ENCODE assay signal across 9 cellular contexts in the genomic region with DNA sequence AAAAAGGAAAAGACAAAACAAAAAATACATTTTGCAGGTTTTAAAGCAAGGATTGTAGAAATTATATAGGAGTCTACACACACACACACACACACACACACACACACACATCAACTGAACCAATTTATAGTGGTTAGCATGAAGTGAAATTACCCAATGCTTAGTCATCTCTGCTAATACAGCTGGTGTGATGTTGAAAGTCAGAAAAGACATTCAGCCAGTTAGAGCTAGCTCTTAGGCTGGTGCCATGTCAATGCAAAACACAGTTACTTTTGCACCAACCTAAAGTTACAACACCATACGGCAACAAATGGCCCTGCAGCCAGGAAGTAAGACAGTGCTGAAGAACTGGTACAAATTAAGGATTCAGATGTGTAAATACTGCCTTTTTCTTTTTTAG. TPM values are rescaled to one million over a fixed set of nuclear protein-coding genes. Genes with fewer than 3 reads are reported as not detected.
DNase-seq lines count a peak whose midpoint lies in the region; ATAC-seq and TF ChIP-seq lines count a peak whose summit lies in the region.
"Had no signal": no experiment of that assay in that cellular context is flagged by ENCODE, and none has a peak within 500 bp of the region (broad histone marks: within the 10 kb centered on the region; RNA-seq: fewer than 3 reads in every experiment).

No MANE protein-coding gene starts in this region.

- no TSS peak for BruUV-seq in OCI-LY7 (replicated peaks; lab: Mats Ljungman, UMichigan)

- peaks cover 37 to 100% (median 98%) of the 10 kb centered on the region in 11 experiments for H3K36me3 ChIP-seq in BLaER1 treated with 17β-estradiol and CSF1 and Interleukin-3, amounts not matched to agents 10 nM and 100 nM
- H3K36me3 ChIP-seq in OCI-LY7 (ENCODE audit: insufficient read depth, low read length), result peaks cover 100% of the 10 kb centered on the region

- H3K27me3 ChIP-seq in BLaER1 treated with 17β-estradiol and CSF1 and Interleukin-3, amounts not matched to agents 10 nM and 100 nM, result no peaks in the 10 kb centered on the region

- H3K4me3 ChIP-seq in BLaER1 treated with 17β-estradiol and CSF1 and Interleukin-3, amounts not matched to agents 10 nM and 100 nM, result no peak overlapping the region
- H3K4me3 ChIP-seq in OCI-LY7 (ENCODE audit: low read depth, low read length, poor library complexity, severe bottlenecking), result no peak overlapping the region

- H3K4me1 ChIP-seq in BLaER1 treated with 17β-estradiol and CSF1 and Interleukin-3, amounts not matched to agents 10 nM and 100 nM, result peaks cover 0 to 38% (median 15%) of the 10 kb centered on the region in 10 experiments; a peak in 16 of 20 replicates
- no peaks in the 10 kb centered on the region for H3K4me1 ChIP-seq in OCI-LY7 (ENCODE audit: insufficient read depth, low read length, poor library complexity, severe bottlenecking)

- DNase-seq in SKM-1 (lab: John Stamatoyannopoulos, UW; ENCODE audit: unreplicated experiment), result peak; percentile 16
- peak; percentile 98 for DNase-seq in iris pigment epithelial cell (ENCODE audit: low read depth)
- DNase-seq in central memory CD4-positive, alpha-beta T cell, result no peak
- no peak for DNase-seq in OCI-LY7 (ENCODE audit: low spot score)
- no peak for DNase-seq in SHP77 treated with DMSO at 0.1 percent for 48 hours (lab: John Stamatoyannopoulos, UW)

- peak overlapping the region in 9 of 11 experiments; percentile 8 to 74 (median 59); a peak in 16 of 22 replicates for H3K27ac ChIP-seq in BLaER1 treated with 17β-estradiol and CSF1 and Interleukin-3, amounts not matched to agents 10 nM and 100 nM
- no peak overlapping the region for H3K27ac ChIP-seq in OCI-LY7 (ENCODE audit: low read depth, low read length, poor library complexity, severe bottlenecking)

- TF ChIP-seq CTCF in OCI-LY7 (conservative IDR thresholded peaks at IDR 0.05; ENCODE audit: low read length), result no peak

- peak overlapping the region in 4 of 11 experiments; percentile 9 to 39 (median 34); a peak in 3 of 22 replicates for H3K9ac ChIP-seq in BLaER1 treated with 17β-estradiol and CSF1 and Interleukin-3, amounts not matched to agents 10 nM and 100 nM

- POLR2A ChIA-PET in OCI-LY7 (lab: Charles Lee), result interaction anchor here (0.6 to 1.1 kb wide), 4 partner anchors 15 to 416 kb away, joined by 3 to 5 read pairs (median 3); partner anchors contain the start of gene FAM210B

- peaks cover 45% of the 10 kb centered on the region for H3K79me2 ChIP-seq in OCI-LY7 (ENCODE audit: insufficient read depth, low read depth, low read length)

- CTCF ChIA-PET in OCI-LY7 (lab: Charles Lee; ENCODE audit: unreplicated experiment), result no interaction called here

- ATAC-seq in GM21423 (IDR thresholded peaks at IDR 0.05; ENCODE audit: unreplicated experiment) (peak; percentile 62), GM21529 (IDR thresholded peaks at IDR 0.05; ENCODE audit: unreplicated experiment) (no peak)

- intact Hi-C loops in OCI-LY7 (cut with micrococcal nuclease; ENCODE audit: unreplicated experiment), result no loop called here

- no peak overlapping the region for H2AFZ ChIP-seq in OCI-LY7 (ENCODE audit: low read length)

- peaks cover 0 to 34% (median 8%) of the 10 kb centered on the region in 11 experiments; a peak in 8 of 22 replicates for H4K20me1 ChIP-seq in BLaER1 treated with 17β-estradiol and CSF1 and Interleukin-3, amounts not matched to agents 10 nM and 100 nM
- peaks cover 12% of the 10 kb centered on the region; the same call in 1 of the 2 replicates for H4K20me1 ChIP-seq in OCI-LY7 (ENCODE audit: insufficient read depth, low read length)

- H3K4me2 ChIP-seq in BLaER1 treated with 17β-estradiol and CSF1 and Interleukin-3, amounts not matched to agents 10 nM and 100 nM, result peak overlapping the region in 5 of 11 experiments; percentile 21 to 41 (median 26); a peak in 5 of 22 replicates
- no peak overlapping the region for H3K4me2 ChIP-seq in OCI-LY7 (ENCODE audit: low read length)

- no peaks in the 10 kb centered on the region for H3K9me2 ChIP-seq in OCI-LY7 (ENCODE audit: insufficient read depth, low read length)

- no peaks in the 10 kb centered on the region for H3K9me3 ChIP-seq in BLaER1 treated with 17β-estradiol and CSF1 and Interleukin-3, amounts not matched to agents 10 nM and 100 nM (replicated peaks in 1 of 11)
- H3K9me3 ChIP-seq in OCI-LY7 (ENCODE audit: low read length), result no peaks in the 10 kb centered on the region

RNA-seq across cellular contexts. Expression of gene FAM210B, which starts 15.2 kb away (rescaled TPM):
- total RNA-seq in OCI-LY7 (2014; rRNA removed; shearing (Covaris generic)), result 0.13 and 0.19 TPM in 2 replicates
- 1.1 and 1.3 TPM in 2 replicates for total RNA-seq in OCI-LY7 (2022)

RNA-seq across cellular contexts. Expression of gene AURKA, which starts 18.1 kb away (rescaled TPM):
- total RNA-seq in OCI-LY7 (2014; rRNA removed; shearing (Covaris generic)), result 55.5 and 63.2 TPM in 2 replicates
- 97.1 and 105 TPM in 2 replicates for total RNA-seq in OCI-LY7 (2022)

RNA-seq across cellular contexts. Expression of gene CSTF1, which starts 18.5 kb away (rescaled TPM):
- total RNA-seq in OCI-LY7 (2014; rRNA removed; shearing (Covaris generic)), result 38.5 and 52.1 TPM in 2 replicates
- total RNA-seq in OCI-LY7 (2022), result 51.6 and 56.0 TPM in 2 replicates

RNA-seq across cellular contexts. Expression of gene CASS4, which starts 38.1 kb away (rescaled TPM):
- total RNA-seq in OCI-LY7 (2014; rRNA removed; shearing (Covaris generic)), result 0.05 TPM in 1 of 2 replicates, not detected in the other
- total RNA-seq in OCI-LY7 (2022), result 0.15 and 0.18 TPM in 2 replicates
- total RNA-seq: pulmonary artery endothelial cell had no signal

Comparison
In these comparisons a context has a peak if more than half of its experiments do, and no peak if none do; other contexts are left out.
1. DNase-seq: peak in SKM-1 (single experiment) and iris pigment epithelial cell (single experiment); none in central memory CD4-positive, alpha-beta T cell (single experiment), OCI-LY7 (single experiment) and SHP77 treated with DMSO at 0.1 percent for 48 hours (single experiment).